ENCODE assay signal across 1 cellular context in the genomic region with DNA sequence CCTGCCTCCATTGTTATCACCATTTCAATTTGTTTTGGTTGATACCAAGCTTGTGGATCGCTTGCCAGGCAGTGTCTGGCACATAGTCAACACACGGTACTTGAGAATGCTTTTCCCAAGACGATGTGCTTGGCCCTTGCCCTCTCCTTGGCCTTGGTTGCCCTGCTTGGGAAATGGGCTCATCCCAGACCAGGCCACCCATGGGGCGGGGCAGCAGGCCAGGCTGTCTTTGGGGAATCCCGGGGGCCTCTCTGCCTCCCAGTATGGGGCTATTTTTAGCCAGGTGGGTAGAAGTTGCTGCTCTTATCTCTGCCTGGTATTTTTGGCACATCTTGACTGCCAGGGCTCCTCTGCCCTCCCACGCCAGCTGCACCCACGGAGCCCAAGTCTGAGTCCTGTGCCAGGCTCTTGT.
TF ChIP-seq lines count a peak whose summit lies in the region.

No MANE protein-coding gene starts in this region.

TF ChIP-seq in GM23338, 12 proteins besides CTCF, POLR2A, EP300 and RAD21 (continued from another document):
- TF ChIP-seq ZNF331 (CRISPR knock-in tag; IDR thresholded peaks at IDR 0.05; ENCODE audit: low read depth), result no peak
- no peak for TF ChIP-seq STAT1 (IDR thresholded peaks at IDR 0.05; ENCODE audit: unreplicated experiment)
